15 cellular contexts compared by ENCODE assay signal in the genomic region with DNA sequence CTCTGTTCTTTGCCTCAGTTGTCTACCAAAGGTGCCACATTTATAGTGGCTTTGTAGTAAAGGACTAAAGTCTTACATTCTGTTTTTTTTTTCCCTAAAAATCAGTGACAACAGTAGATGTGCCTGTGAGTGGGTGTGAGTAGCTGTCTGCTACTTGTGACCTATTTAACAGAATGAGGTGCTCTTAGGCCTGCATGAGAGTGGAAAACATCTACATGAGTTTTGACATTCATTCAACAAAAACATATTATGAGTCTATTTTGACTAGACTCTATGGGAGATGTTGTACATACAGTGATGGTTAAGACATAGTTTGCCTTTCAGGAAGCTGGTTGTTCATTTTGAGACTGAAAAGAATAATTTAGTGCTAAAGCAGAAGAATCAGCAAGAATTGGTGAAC. TPM values are rescaled to one million over a fixed set of nuclear protein-coding genes. Genes with fewer than 3 reads are reported as not detected.
DNase-seq lines count a peak whose midpoint lies in the region; ATAC-seq, FAIRE-seq and TF ChIP-seq lines count a peak whose summit lies in the region.
"Had no signal": no experiment of that assay in that cellular context is flagged by ENCODE, and none has a peak within 500 bp of the region (broad histone marks: within the 10 kb centered on the region; RNA-seq: fewer than 3 reads in every experiment).

No MANE protein-coding gene starts in this region.

- H3K4me1 ChIP-seq in astrocyte (ENCODE audit: insufficient read depth, low read length) (peaks cover 22% of the 10 kb centered on the region), muscle layer of duodenum (ENCODE audit: control insufficient read depth in 1 of 2, insufficient read depth in 2 of 2, low read length in 2 of 2) (peaks cover 5 to 14% of the 10 kb centered on the region in 2 donors), testis (peaks cover 45% of the 10 kb centered on the region), mucosa of descending colon (ENCODE audit: low read depth) (no peaks in the 10 kb centered on the region)

- no peak for DNase-seq in activated CD4-positive, alpha-beta T cell treated with anti-CD3 and anti-CD28 coated beads, Interleukin-2, amount 10 ng/mL, durations not matched to agents 24 days and 14 days
- no peak for DNase-seq in activated CD4-positive, alpha-beta T cell treated with anti-CD3 and anti-CD28 coated beads, Interleukin-2, amount 50 U/mL, for 1 hour
- DNase-seq in astrocyte (ENCODE audit: low read depth) (no peak), testis (no peak), EL (no peak), mucosa of descending colon (no peak)
- DNase-seq: activated CD8-positive, alpha-beta T cell treated with anti-CD3 and anti-CD28 coated beads for 36 hours; C1 segment of cervical spinal cord; effector memory CD8-positive, alpha-beta T cell; KBM-7; NCI-H2029 had no signal

- H3K36me3 ChIP-seq in astrocyte (ENCODE audit: insufficient read depth, low read length) (no peaks in the 10 kb centered on the region), muscle layer of duodenum (ENCODE audit: control insufficient read depth in 1 of 2, insufficient read depth in 2 of 2, low read length in 2 of 2) (no peaks in the 10 kb centered on the region), testis (ENCODE audit: low read depth, missing control alignments) (no peaks in the 10 kb centered on the region), mucosa of descending colon (ENCODE audit: low read depth) (no peaks in the 10 kb centered on the region)

- FAIRE-seq in astrocyte (lab: Jason Lieb, UNC), result no peak

- H3K4me3 Mint-ChIP-seq in activated CD4-positive, alpha-beta T cell treated with anti-CD3 and anti-CD28 coated beads, Interleukin-2, amount 10 ng/mL, durations not matched to agents 24 days and 14 days, result no peak overlapping the region
- H3K4me3 Mint-ChIP-seq in astrocyte (ENCODE audit: unreplicated experiment), result no peak overlapping the region
- H3K4me3 Mint-ChIP-seq: activated CD8-positive, alpha-beta T cell treated with anti-CD3 and anti-CD28 coated beads for 36 hours; central memory CD8-positive, alpha-beta T cell; effector memory CD8-positive, alpha-beta T cell had no signal

- intact Hi-C loops in activated CD4-positive, alpha-beta T cell treated with anti-CD3 and anti-CD28 coated beads, Interleukin-2, amount 10 ng/mL, durations not matched to agents 24 days and 14 days (cut with micrococcal nuclease), result loop anchor here (1.0 kb wide), 1 partner anchor 34 kb away; no protein-coding TSS in a partner anchor
- intact Hi-C loops in testis (cut with DNase I; ENCODE audit: low total_unique reads), result no loop called here
- intact Hi-C loops in mucosa of descending colon (cut with DNase I, micrococcal nuclease), result loop anchor here in 1 of 2 donors (10.0 kb wide), 1 partner anchor 116 kb away; a partner anchor contains a TSS

- no peak overlapping the region for H3K9ac ChIP-seq in astrocyte (ENCODE audit: low read length)

- peaks cover 8% of the 10 kb centered on the region for H3K9me3 Mint-ChIP-seq in activated CD4-positive, alpha-beta T cell treated with anti-CD3 and anti-CD28 coated beads, Interleukin-2, amount 10 ng/mL, durations not matched to agents 24 days and 14 days
- no peaks in the 10 kb centered on the region for H3K9me3 Mint-ChIP-seq in astrocyte (ENCODE audit: unreplicated experiment)
- H3K9me3 Mint-ChIP-seq: activated CD8-positive, alpha-beta T cell treated with anti-CD3 and anti-CD28 coated beads for 36 hours; central memory CD8-positive, alpha-beta T cell; effector memory CD8-positive, alpha-beta T cell had no signal

- no peak overlapping the region for H2AFZ ChIP-seq in astrocyte (ENCODE audit: low read depth, low read length)

- TF ChIP-seq CTCF in astrocyte (IDR thresholded peaks at IDR 0.05; ENCODE audit: insufficient read depth, low read depth, low read length) (no peak), testis (IDR thresholded peaks at IDR 0.05) (no peak), mucosa of descending colon (IDR thresholded peaks at IDR 0.05) (no peak)

- H3K4me1 Mint-ChIP-seq in activated CD4-positive, alpha-beta T cell treated with anti-CD3 and anti-CD28 coated beads, Interleukin-2, amount 10 ng/mL, durations not matched to agents 24 days and 14 days, result peaks cover 27% of the 10 kb centered on the region
- H3K4me1 Mint-ChIP-seq in astrocyte (ENCODE audit: low read depth, unreplicated experiment), result peaks cover 53% of the 10 kb centered on the region

- no peak overlapping the region for H3K4me2 ChIP-seq in astrocyte (ENCODE audit: low read length)

- H3K4me3 ChIP-seq in astrocyte (ENCODE audit: insufficient read depth, low read depth, low read length) (no peak overlapping the region), muscle layer of duodenum (ENCODE audit: low read depth in 1 of 2, low read length in 2 of 2) (no peak overlapping the region), testis (no peak overlapping the region), mucosa of descending colon (no peak overlapping the region)

- H4K20me1 ChIP-seq in astrocyte (ENCODE audit: insufficient read depth, low read length), result no peaks in the 10 kb centered on the region

- TF ChIP-seq POLR2A in testis (IDR thresholded peaks at IDR 0.05), result no peak

- peak overlapping the region; percentile 39 for H3K27ac Mint-ChIP-seq in activated CD4-positive, alpha-beta T cell treated with anti-CD3 and anti-CD28 coated beads, Interleukin-2, amount 10 ng/mL, durations not matched to agents 24 days and 14 days
- peak overlapping the region; percentile 88 for H3K27ac Mint-ChIP-seq in astrocyte (ENCODE audit: unreplicated experiment)
- H3K27ac Mint-ChIP-seq: activated CD8-positive, alpha-beta T cell treated with anti-CD3 and anti-CD28 coated beads for 36 hours; effector memory CD8-positive, alpha-beta T cell had no signal

- ATAC-seq in HG03159 (IDR thresholded peaks at IDR 0.05; ENCODE audit: unreplicated experiment) (no peak), mucosa of descending colon (no peak)
- ATAC-seq: activated CD8-positive, alpha-beta T cell treated with anti-CD3 and anti-CD28 coated beads for 36 hours; effector memory CD8-positive, alpha-beta T cell had no signal

- H3K27me3 Mint-ChIP-seq in activated CD4-positive, alpha-beta T cell treated with anti-CD3 and anti-CD28 coated beads, Interleukin-2, amount 10 ng/mL, durations not matched to agents 24 days and 14 days, result peaks cover 2% of the 10 kb centered on the region
- H3K27me3 Mint-ChIP-seq in astrocyte (ENCODE audit: low read depth, unreplicated experiment), result no peaks in the 10 kb centered on the region
- H3K27me3 Mint-ChIP-seq: activated CD8-positive, alpha-beta T cell treated with anti-CD3 and anti-CD28 coated beads for 36 hours had no signal

- H3K36me3 Mint-ChIP-seq in activated CD4-positive, alpha-beta T cell treated with anti-CD3 and anti-CD28 coated beads, Interleukin-2, amount 10 ng/mL, durations not matched to agents 24 days and 14 days (ENCODE audit: low read depth), result no peaks in the 10 kb centered on the region
- no peaks in the 10 kb centered on the region for H3K36me3 Mint-ChIP-seq in astrocyte (ENCODE audit: low read depth, unreplicated experiment)

- no peaks in the 10 kb centered on the region for H3K79me2 ChIP-seq in astrocyte (ENCODE audit: insufficient read depth, low read length)

- H3K9me3 ChIP-seq in astrocyte (ENCODE audit: insufficient read depth, low read depth, low read length), result no peaks in the 10 kb centered on the region
- no peaks in the 10 kb centered on the region for H3K9me3 ChIP-seq in muscle layer of duodenum (ENCODE audit: control insufficient read depth in 1 of 2, low read length in 2 of 2)
- no peaks in the 10 kb centered on the region for H3K9me3 ChIP-seq in testis
- no peaks in the 10 kb centered on the region for H3K9me3 ChIP-seq in mucosa of descending colon

- H3K27ac ChIP-seq in astrocyte (ENCODE audit: low read depth, low read length), result no peak overlapping the region
- peak overlapping the region; percentile 53 for H3K27ac ChIP-seq in muscle layer of duodenum (ENCODE audit: low read length)
- peak overlapping the region; percentile 72 to 83 for H3K27ac ChIP-seq in testis

- H3K27me3 ChIP-seq in astrocyte (ENCODE audit: insufficient read depth, low read length) (no peaks in the 10 kb centered on the region), muscle layer of duodenum (ENCODE audit: low read depth, low read length) (no peaks in the 10 kb centered on the region), testis (no peaks in the 10 kb centered on the region)

RNA-seq across cellular contexts. Expression of a gene that starts 36.7 kb away (rescaled TPM):
- total RNA-seq in activated CD4-positive, alpha-beta T cell treated with anti-CD3 and anti-CD28 coated beads, Interleukin-2, amount 10 ng/mL, durations not matched to agents 24 days and 14 days, result 1.5 and 1.6 TPM in 2 replicates
- total RNA-seq in astrocyte (0.34 TPM in 1 of 2 replicates, not detected in the other), testis (1 to 10 TPM; 2.7 to 3.7 TPM), mucosa of descending colon (10 to 100 TPM; 17.9 to 40.3 (median 39.8) TPM)
- polyA plus RNA-seq in testis (ENCODE audit: insufficient read depth, low read depth, low replicate concordance), result 2.2 TPM
- total RNA-seq: A172 had no signal
